ENCODE assay signal across 1 cellular context in the genomic region with DNA sequence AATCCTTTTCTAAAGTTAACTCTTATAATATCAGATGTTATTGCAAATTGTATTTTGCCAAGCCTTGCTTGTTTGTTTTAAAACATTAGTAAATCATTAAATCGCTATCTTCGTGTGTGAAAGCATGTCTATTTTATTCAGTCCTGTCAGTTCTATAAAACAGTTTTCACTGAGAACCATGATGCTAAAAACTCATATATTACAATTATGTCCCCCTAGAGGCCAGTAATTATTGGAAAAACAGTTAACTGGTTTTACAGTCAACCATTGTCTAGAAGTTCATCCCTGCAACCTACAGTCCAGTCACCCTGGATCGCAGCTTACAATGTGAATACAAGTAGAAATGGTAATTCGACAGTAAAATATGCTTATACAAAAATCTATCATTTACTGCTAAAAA.
TF ChIP-seq lines count a peak whose summit lies in the region.

No MANE protein-coding gene starts in this region.

TF ChIP-seq in SK-N-SH, 30 proteins besides CTCF, POLR2A, EP300 and RAD21:
- TF ChIP-seq, protein P1, sequence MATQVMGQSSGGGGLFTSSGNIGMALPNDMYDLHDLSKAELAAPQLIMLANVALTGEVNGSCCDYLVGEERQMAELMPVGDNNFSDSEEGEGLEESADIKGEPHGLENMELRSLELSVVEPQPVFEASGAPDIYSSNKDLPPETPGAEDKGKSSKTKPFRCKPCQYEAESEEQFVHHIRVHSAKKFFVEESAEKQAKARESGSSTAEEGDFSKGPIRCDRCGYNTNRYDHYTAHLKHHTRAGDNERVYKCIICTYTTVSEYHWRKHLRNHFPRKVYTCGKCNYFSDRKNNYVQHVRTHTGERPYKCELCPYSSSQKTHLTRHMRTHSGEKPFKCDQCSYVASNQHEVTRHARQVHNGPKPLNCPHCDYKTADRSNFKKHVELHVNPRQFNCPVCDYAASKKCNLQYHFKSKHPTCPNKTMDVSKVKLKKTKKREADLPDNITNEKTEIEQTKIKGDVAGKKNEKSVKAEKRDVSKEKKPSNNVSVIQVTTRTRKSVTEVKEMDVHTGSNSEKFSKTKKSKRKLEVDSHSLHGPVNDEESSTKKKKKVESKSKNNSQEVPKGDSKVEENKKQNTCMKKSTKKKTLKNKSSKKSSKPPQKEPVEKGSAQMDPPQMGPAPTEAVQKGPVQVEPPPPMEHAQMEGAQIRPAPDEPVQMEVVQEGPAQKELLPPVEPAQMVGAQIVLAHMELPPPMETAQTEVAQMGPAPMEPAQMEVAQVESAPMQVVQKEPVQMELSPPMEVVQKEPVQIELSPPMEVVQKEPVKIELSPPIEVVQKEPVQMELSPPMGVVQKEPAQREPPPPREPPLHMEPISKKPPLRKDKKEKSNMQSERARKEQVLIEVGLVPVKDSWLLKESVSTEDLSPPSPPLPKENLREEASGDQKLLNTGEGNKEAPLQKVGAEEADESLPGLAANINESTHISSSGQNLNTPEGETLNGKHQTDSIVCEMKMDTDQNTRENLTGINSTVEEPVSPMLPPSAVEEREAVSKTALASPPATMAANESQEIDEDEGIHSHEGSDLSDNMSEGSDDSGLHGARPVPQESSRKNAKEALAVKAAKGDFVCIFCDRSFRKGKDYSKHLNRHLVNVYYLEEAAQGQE (IDR thresholded peaks at IDR 0.05; ENCODE audit: low read depth, low read length), result no peak
- TF ChIP-seq FOSL2 (IDR thresholded peaks at IDR 0.05; ENCODE audit: borderline replicate concordance, low read depth) (no peak), IRF3 (IDR thresholded peaks at IDR 0.05; ENCODE audit: low read depth, low read length) (no peak), SMC3 (IDR thresholded peaks at IDR 0.05; ENCODE audit: low read depth, low read length) (no peak), MXI1 (IDR thresholded peaks at IDR 0.05; ENCODE audit: low read depth, low read length) (no peak), JUND (IDR thresholded peaks at IDR 0.05) (no peak), FOXM1 (IDR thresholded peaks at IDR 0.05; ENCODE audit: low read depth) (no peak), EZH2phosphoT487 (IDR thresholded peaks at IDR 0.05; ENCODE audit: borderline replicate concordance, low read depth) (no peak), USF1 (IDR thresholded peaks at IDR 0.05; ENCODE audit: borderline replicate concordance, low read depth) (no peak)
